In genomic region chr21:38912355-38912619, GRCh38 we compare ENCODE assay signal across 18 cellular contexts.
DNase-seq lines count a peak whose midpoint lies in the region; ATAC-seq and TF ChIP-seq lines count a peak whose summit lies in the region.
"Had no signal": no experiment of that assay in that cellular context is flagged by ENCODE, and none has a peak within 500 bp of the region (broad histone marks: within the 10 kb centered on the region; RNA-seq: fewer than 3 reads in every experiment).

No MANE protein-coding gene starts in this region.

- TF ChIP-seq POLR2A in esophagus squamous epithelium (IDR thresholded peaks at IDR 0.05) (no peak), transverse colon (IDR thresholded peaks at IDR 0.05) (no peak)

- H3K27ac ChIP-seq in RWPE2 (ENCODE audit: poor library complexity, severe bottlenecking) (peak overlapping the region; percentile 60), esophagus squamous epithelium (peak overlapping the region; percentile 89 to 95 (median 94)), psoas muscle (peak overlapping the region; percentile 94), transverse colon (peak overlapping the region; percentile 89 to 93 (median 92))
- H3K27ac ChIP-seq: WERI-Rb-1 had no signal

- ATAC-seq in RWPE2 (ENCODE audit: low read depth) = no peak
- ATAC-seq in psoas muscle = no peak
- no peak for ATAC-seq in GM21528 (IDR thresholded peaks at IDR 0.05; ENCODE audit: low FRiP score, unreplicated experiment)
- ATAC-seq: activated CD8-positive, alpha-beta T cell treated with anti-CD3 and anti-CD28 coated beads for 36 hours; activated T-cell treated with anti-CD3 and anti-CD28 coated beads, Interleukin-2, amount 50 U/mL, for 72 hours; effector memory CD8-positive, alpha-beta T cell; naive thymus-derived CD8-positive, alpha-beta T cell had no signal

- 88 to 95% methylated on average over 6 of the region's 6 CpGs for WGBS in esophagus squamous epithelium, 2 donors
- 81 to 96% (median 85%) methylated on average over 6 of the region's 6 CpGs for WGBS in psoas muscle, 3 donors
- 89 to 94% methylated on average over 6 of the region's 6 CpGs for WGBS in transverse colon (ENCODE audit: low coverage in 1 of 2), 2 donors

- H3K36me3 ChIP-seq in RWPE2 (ENCODE audit: low read depth) (no peaks in the 10 kb centered on the region), esophagus squamous epithelium (no peaks in the 10 kb centered on the region), psoas muscle (ENCODE audit: insufficient read depth in 1 of 2, low read depth in 1 of 2) (no peaks in the 10 kb centered on the region), transverse colon (no peaks in the 10 kb centered on the region)
- H3K36me3 ChIP-seq: BLaER1 treated with 17β-estradiol and CSF1 and Interleukin-3, amounts not matched to agents 10 nM and 100 nM; WERI-Rb-1 had no signal

- H3K4me1 ChIP-seq in RWPE2 (ENCODE audit: insufficient read depth, poor library complexity, severe bottlenecking) = peaks cover 54% of the 10 kb centered on the region
- H3K4me1 ChIP-seq in esophagus squamous epithelium = peaks cover 43 to 99% (median 83%) of the 10 kb centered on the region in 3 donors
- peaks cover 61% of the 10 kb centered on the region for H3K4me1 ChIP-seq in psoas muscle
- H3K4me1 ChIP-seq in transverse colon = peaks cover 45 to 77% (median 57%) of the 10 kb centered on the region in 4 donors

- H3K9me3 ChIP-seq in RWPE2 (ENCODE audit: severe bottlenecking) (no peaks in the 10 kb centered on the region), esophagus squamous epithelium (no peaks in the 10 kb centered on the region), psoas muscle (no peaks in the 10 kb centered on the region), transverse colon (no peaks in the 10 kb centered on the region)

- in situ Hi-C loops in transverse colon (cut with MboI; ENCODE audit: low pct_ligation_motif_present in 1 of 4, low pct_unique_long_range_greater_than_20kb in 1 of 4, low sequenced_read_pairs in 3 of 4) = no loop called here

- no peak for TF ChIP-seq CTCF in RWPE2 (IDR thresholded peaks at IDR 0.05; ENCODE audit: poor library complexity, severe bottlenecking)
- TF ChIP-seq CTCF in esophagus squamous epithelium (IDR thresholded peaks at IDR 0.05) = no peak
- no peak for TF ChIP-seq CTCF in psoas muscle (IDR thresholded peaks at IDR 0.05)
- TF ChIP-seq CTCF in transverse colon (IDR thresholded peaks at IDR 0.05) = no peak

- H3K4me3 ChIP-seq in RWPE2 (ENCODE audit: severe bottlenecking) (no peak overlapping the region), esophagus squamous epithelium (no peak overlapping the region), psoas muscle (no peak overlapping the region), transverse colon (no peak overlapping the region)
- H3K4me3 ChIP-seq: BLaER1 treated with 17β-estradiol and CSF1 and Interleukin-3, amounts not matched to agents 10 nM and 100 nM had no signal

- intact Hi-C loops in esophagus squamous epithelium (cut with DNase I) (loop anchor here (5.0 to 10.0 kb wide), 2 partner anchors 105 to 213 kb away; partner anchors contain the start of gene ETS2), psoas muscle (cut with DNase I) (loop anchor here (5.0 to 10.0 kb wide), 3 partner anchors 75 to 173 kb away; partner anchors contain the start of gene ETS2 (in 1 of the 2)), transverse colon (cut with DNase I; ENCODE audit: low total_unique reads) (no loop called here)

- no peaks in the 10 kb centered on the region for H3K27me3 ChIP-seq in RWPE2 (ENCODE audit: insufficient read depth, poor library complexity, severe bottlenecking)
- no peaks in the 10 kb centered on the region for H3K27me3 ChIP-seq in esophagus squamous epithelium
- H3K27me3 ChIP-seq in psoas muscle (ENCODE audit: insufficient read depth in 3 of 3, low read length in 2 of 3) = no peaks in the 10 kb centered on the region
- H3K27me3 ChIP-seq in transverse colon = no peaks in the 10 kb centered on the region
- H3K27me3 ChIP-seq: foreskin keratinocyte had no signal

- no peak for DNase-seq in RWPE2 (ENCODE audit: low spot score)
- DNase-seq in esophagus squamous epithelium (lab: John Stamatoyannopoulos, UW) = no peak
- DNase-seq in psoas muscle = no peak
- no peak for DNase-seq in transverse colon
- no peak for DNase-seq in T-helper 1 cell
- no peak for DNase-seq in central memory CD4-positive, alpha-beta T cell
- DNase-seq: activated CD8-positive, alpha-beta T cell treated with anti-CD3 and anti-CD28 coated beads for 36 hours; activated naive CD8-positive, alpha-beta T cell treated with anti-CD3 and anti-CD28 coated beads, Interleukin-2, amount 10 ng/mL, durations not matched to agents 7 days and 5 days; activated T-cell treated with anti-CD3 and anti-CD28 coated beads, Interleukin-2, amount 50 U/mL, for 72 hours; effector memory CD8-positive, alpha-beta T cell; foreskin keratinocyte; MM.1S; naive thymus-derived CD8-positive, alpha-beta T cell; NCI-H1930; NCI-H446 treated with DMSO at 0.1 percent for 48 hours; WERI-Rb-1 had no signal

- TF ChIP-seq EP300 in transverse colon (IDR thresholded peaks at IDR 0.05; ENCODE audit: low read depth) = no peak
